Comparison of ENCODE assay signal across 1 cellular context in the genomic region with DNA sequence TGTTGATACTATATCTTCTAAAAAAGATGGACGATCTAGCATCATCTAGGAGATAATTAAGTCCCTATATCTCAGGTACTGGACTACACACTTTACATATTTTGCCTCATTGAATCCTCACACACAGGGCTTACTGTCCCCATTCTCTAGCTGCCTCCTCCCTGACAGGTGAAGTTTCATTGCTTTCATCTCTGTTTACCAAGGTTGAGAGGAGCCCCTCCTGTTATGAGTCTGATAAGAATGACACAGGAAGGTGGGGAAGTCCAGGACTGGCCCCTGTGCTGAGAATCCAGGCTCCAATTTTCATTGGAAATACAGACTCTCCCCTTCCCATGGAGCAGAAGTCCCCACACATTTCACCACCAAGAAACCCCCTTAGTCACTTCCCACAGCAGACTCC.
TF ChIP-seq lines count a peak whose summit lies in the region.

No MANE protein-coding gene starts in this region.

TF ChIP-seq in K562, 482 proteins besides CTCF, POLR2A, EP300 and RAD21 (continued from another document):
- TF ChIP-seq MCM2 (IDR thresholded peaks at IDR 0.05; ENCODE audit: low read depth), result no peak
- peak; percentile 70 for TF ChIP-seq TCF3 (CRISPR knock-in tag; IDR thresholded peaks at IDR 0.05)
- TF ChIP-seq ARID1B (IDR thresholded peaks at IDR 0.05), result peak; percentile 63
- TF ChIP-seq FOXA3 (CRISPR knock-in tag; conservative IDR thresholded peaks at IDR 0.05 in 1 of 2, IDR thresholded peaks at IDR 0.05 in 1 of 2), result peak in 1 of 2 experiments; percentile 37; a peak in 1 of 4 replicates
- 0 out of 2 replicates have a peak, but pooled peaks have one; percentile 18 for TF ChIP-seq HDAC2 (IDR thresholded peaks at IDR 0.05)
- TF ChIP-seq CBFA2T2 (conservative IDR thresholded peaks at IDR 0.05), result peak; percentile 34; the same call in 1 of the 2 replicates
- peak; percentile 73 for TF ChIP-seq ZEB2 (IDR thresholded peaks at IDR 0.05)
- TF ChIP-seq, protein P1, sequence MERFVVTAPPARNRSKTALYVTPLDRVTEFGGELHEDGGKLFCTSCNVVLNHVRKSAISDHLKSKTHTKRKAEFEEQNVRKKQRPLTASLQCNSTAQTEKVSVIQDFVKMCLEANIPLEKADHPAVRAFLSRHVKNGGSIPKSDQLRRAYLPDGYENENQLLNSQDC (CRISPR knock-in tag; IDR thresholded peaks at IDR 0.05), result no peak
- TF ChIP-seq CTBP1 (IDR thresholded peaks at IDR 0.05; ENCODE audit: borderline replicate concordance), result peak; percentile 35; the same call in 1 of the 2 replicates
- TF ChIP-seq MTA2 (IDR thresholded peaks at IDR 0.05; ENCODE audit: low read depth), result peak; percentile 16; the same call in 1 of the 2 replicates
- TF ChIP-seq, protein P2, sequence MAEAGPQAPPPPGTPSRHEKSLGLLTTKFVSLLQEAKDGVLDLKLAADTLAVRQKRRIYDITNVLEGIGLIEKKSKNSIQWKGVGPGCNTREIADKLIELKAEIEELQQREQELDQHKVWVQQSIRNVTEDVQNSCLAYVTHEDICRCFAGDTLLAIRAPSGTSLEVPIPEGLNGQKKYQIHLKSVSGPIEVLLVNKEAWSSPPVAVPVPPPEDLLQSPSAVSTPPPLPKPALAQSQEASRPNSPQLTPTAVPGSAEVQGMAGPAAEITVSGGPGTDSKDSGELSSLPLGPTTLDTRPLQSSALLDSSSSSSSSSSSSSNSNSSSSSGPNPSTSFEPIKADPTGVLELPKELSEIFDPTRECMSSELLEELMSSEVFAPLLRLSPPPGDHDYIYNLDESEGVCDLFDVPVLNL (CRISPR knock-in tag; IDR thresholded peaks at IDR 0.05; ENCODE audit: low read depth), result no peak
- 0 out of 2 replicates have a peak, but pooled peaks have one; percentile 15 for TF ChIP-seq C11orf30 (IDR thresholded peaks at IDR 0.05; ENCODE audit: low read depth)
- TF ChIP-seq, protein P3, sequence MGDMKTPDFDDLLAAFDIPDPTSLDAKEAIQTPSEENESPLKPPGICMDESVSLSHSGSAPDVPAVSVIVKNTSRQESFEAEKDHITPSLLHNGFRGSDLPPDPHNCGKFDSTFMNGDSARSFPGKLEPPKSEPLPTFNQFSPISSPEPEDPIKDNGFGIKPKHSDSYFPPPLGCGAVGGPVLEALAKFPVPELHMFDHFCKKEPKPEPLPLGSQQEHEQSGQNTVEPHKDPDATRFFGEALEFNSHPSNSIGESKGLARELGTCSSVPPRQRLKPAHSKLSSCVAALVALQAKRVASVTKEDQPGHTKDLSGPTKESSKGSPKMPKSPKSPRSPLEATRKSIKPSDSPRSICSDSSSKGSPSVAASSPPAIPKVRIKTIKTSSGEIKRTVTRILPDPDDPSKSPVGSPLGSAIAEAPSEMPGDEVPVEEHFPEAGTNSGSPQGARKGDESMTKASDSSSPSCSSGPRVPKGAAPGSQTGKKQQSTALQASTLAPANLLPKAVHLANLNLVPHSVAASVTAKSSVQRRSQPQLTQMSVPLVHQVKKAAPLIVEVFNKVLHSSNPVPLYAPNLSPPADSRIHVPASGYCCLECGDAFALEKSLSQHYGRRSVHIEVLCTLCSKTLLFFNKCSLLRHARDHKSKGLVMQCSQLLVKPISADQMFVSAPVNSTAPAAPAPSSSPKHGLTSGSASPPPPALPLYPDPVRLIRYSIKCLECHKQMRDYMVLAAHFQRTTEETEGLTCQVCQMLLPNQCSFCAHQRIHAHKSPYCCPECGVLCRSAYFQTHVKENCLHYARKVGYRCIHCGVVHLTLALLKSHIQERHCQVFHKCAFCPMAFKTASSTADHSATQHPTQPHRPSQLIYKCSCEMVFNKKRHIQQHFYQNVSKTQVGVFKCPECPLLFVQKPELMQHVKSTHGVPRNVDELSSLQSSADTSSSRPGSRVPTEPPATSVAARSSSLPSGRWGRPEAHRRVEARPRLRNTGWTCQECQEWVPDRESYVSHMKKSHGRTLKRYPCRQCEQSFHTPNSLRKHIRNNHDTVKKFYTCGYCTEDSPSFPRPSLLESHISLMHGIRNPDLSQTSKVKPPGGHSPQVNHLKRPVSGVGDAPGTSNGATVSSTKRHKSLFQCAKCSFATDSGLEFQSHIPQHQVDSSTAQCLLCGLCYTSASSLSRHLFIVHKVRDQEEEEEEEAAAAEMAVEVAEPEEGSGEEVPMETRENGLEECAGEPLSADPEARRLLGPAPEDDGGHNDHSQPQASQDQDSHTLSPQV (IDR thresholded peaks at IDR 0.05), result 0 out of 2 replicates have a peak, but pooled peaks have one; percentile 16
- TF ChIP-seq ZZZ3 (IDR thresholded peaks at IDR 0.05), result no peak
- TF ChIP-seq MEIS2 (IDR thresholded peaks at IDR 0.05; ENCODE audit: partially characterized antibody), result peak; percentile 33
